ENCODE assay signal across 13 cellular contexts in the genomic region with DNA sequence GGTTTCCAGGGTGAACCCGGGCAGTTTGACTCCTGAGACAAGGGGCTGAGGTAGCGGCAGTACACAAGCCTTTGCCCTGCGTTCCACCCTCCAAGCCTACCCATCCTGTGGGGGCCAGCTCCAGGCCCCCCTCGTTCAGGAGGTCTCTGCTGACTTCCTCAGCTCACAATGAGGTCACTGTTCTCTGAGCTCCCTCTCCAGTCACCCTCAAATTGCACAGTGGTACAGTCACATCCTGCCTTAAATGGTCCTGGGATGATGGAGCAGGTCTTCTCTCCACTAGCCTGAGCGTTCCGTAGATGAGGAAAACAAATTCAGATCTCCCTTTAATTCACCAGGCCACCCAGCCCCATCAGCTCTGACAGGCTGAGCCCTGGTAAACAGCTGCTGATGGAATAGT.
DNase-seq lines count a peak whose midpoint lies in the region; ATAC-seq, FAIRE-seq and TF ChIP-seq lines count a peak whose summit lies in the region.
"Had no signal": no experiment of that assay in that cellular context is flagged by ENCODE, and none has a peak within 500 bp of the region (broad histone marks: within the 10 kb centered on the region; RNA-seq: fewer than 3 reads in every experiment).

No MANE protein-coding gene starts in this region.

- CTCF ChIA-PET in CD4-positive, alpha-beta T cell (lab: Charles Lee): interaction anchor here (0.6 to 2.4 kb wide), 3 partner anchors 13 to 69 kb away, joined by 3 to 6 read pairs (median 4); no protein-coding TSS in a partner anchor

- ATAC-seq in CD4-positive, alpha-beta T cell (ENCODE audit: poor library complexity): peak; percentile 37
- peak; percentile 39 to 44 for ATAC-seq in activated naive CD4-positive, alpha-beta T cell treated with anti-CD3 and anti-CD28 coated beads, Interleukin-2, amount 50 U/mL, for 72 hours
- ATAC-seq in GM18517 (IDR thresholded peaks at IDR 0.05; ENCODE audit: unreplicated experiment): no peak
- ATAC-seq: stimulated activated memory B cell treated with anti-CD40 and anti-IgM and Interleukin-4, amounts not matched to agents 10 μg/mL and 1 μg/mL and 100 μg/mL, for 72 hours had no signal

- no peak for TF ChIP-seq CTCF in CD4-positive, alpha-beta T cell (IDR thresholded peaks at IDR 0.05)
- TF ChIP-seq CTCF in GM20000 (IDR thresholded peaks at IDR 0.05; ENCODE audit: extremely low read depth, missing control alignments): no peak
- no peak for TF ChIP-seq CTCF in osteocyte (IDR thresholded peaks at IDR 0.05)

- no peak overlapping the region for H3K27ac ChIP-seq in CD4-positive, alpha-beta T cell (ENCODE audit: low read depth, low read length)
- H3K27ac ChIP-seq: ovary had no signal

- no peaks in the 10 kb centered on the region for H3K9me3 ChIP-seq in CD4-positive, alpha-beta T cell (ENCODE audit: control insufficient read depth, low read length)
- H3K9me3 ChIP-seq: ovary had no signal

- H3K27me3 ChIP-seq in CD4-positive, alpha-beta T cell (ENCODE audit: control insufficient read depth, insufficient read depth, low read length): no peaks in the 10 kb centered on the region
- H3K27me3 ChIP-seq: ovary had no signal

- FAIRE-seq in HTR-8/SVneo (lab: Jason Lieb, UNC): no peak
- FAIRE-seq: colon had no signal

- H3K27me3 Mint-ChIP-seq in CD4-positive, alpha-beta T cell: no peaks in the 10 kb centered on the region
- no peaks in the 10 kb centered on the region for H3K27me3 Mint-ChIP-seq in osteocyte (ENCODE audit: unreplicated experiment)
- H3K27me3 Mint-ChIP-seq: stimulated activated memory B cell treated with anti-CD40 and anti-IgM and Interleukin-4, amounts not matched to agents 10 μg/mL and 1 μg/mL and 100 μg/mL, for 72 hours had no signal

- H3K36me3 Mint-ChIP-seq in CD4-positive, alpha-beta T cell (ENCODE audit: low read depth): no peaks in the 10 kb centered on the region
- no peaks in the 10 kb centered on the region for H3K36me3 Mint-ChIP-seq in activated naive CD4-positive, alpha-beta T cell treated with anti-CD3 and anti-CD28 coated beads, Interleukin-2, amount 50 U/mL, for 72 hours
- H3K36me3 Mint-ChIP-seq in osteocyte (ENCODE audit: unreplicated experiment): no peaks in the 10 kb centered on the region
- H3K36me3 Mint-ChIP-seq: stimulated activated memory B cell treated with anti-CD40 and anti-IgM and Interleukin-4, amounts not matched to agents 10 μg/mL and 1 μg/mL and 100 μg/mL, for 72 hours had no signal

- peaks cover 77% of the 10 kb centered on the region for H3K4me1 Mint-ChIP-seq in CD4-positive, alpha-beta T cell (ENCODE audit: low read depth)
- H3K4me1 Mint-ChIP-seq in osteocyte (ENCODE audit: unreplicated experiment): peaks cover 12% of the 10 kb centered on the region

- DNase-seq in CD4-positive, alpha-beta T cell: no peak
- DNase-seq in HTR-8/SVneo (ENCODE audit: insufficient read length, low spot score) (peak; percentile 57), lung microvascular endothelial cell (ENCODE audit: low read depth in 2 of 2) (peak; percentile 46 to 92), GM20000 (ENCODE audit: low spot score) (no peak), osteocyte (ENCODE audit: extremely low spot score, unreplicated experiment) (no peak)
- no peak for DNase-seq in activated naive CD4-positive, alpha-beta T cell treated with anti-CD3 and anti-CD28 coated beads, Interleukin-2, amount 50 U/mL, for 72 hours (ENCODE audit: low spot score in 2 of 2)
- no peak for DNase-seq in activated CD4-positive, alpha-beta T cell treated with anti-CD3 and anti-CD28 coated beads for 48 hours
- DNase-seq: NCI-H146, ovary, T-helper 9 cell had no signal

- H3K27ac Mint-ChIP-seq in CD4-positive, alpha-beta T cell: peak overlapping the region; percentile 63
- H3K27ac Mint-ChIP-seq in activated naive CD4-positive, alpha-beta T cell treated with anti-CD3 and anti-CD28 coated beads, Interleukin-2, amount 50 U/mL, for 72 hours: no peak overlapping the region
- no peak overlapping the region for H3K27ac Mint-ChIP-seq in osteocyte (ENCODE audit: unreplicated experiment)
- H3K27ac Mint-ChIP-seq: stimulated activated memory B cell treated with anti-CD40 and anti-IgM and Interleukin-4, amounts not matched to agents 10 μg/mL and 1 μg/mL and 100 μg/mL, for 72 hours had no signal

- H3K9me3 Mint-ChIP-seq in CD4-positive, alpha-beta T cell: no peaks in the 10 kb centered on the region
- no peaks in the 10 kb centered on the region for H3K9me3 Mint-ChIP-seq in activated naive CD4-positive, alpha-beta T cell treated with anti-CD3 and anti-CD28 coated beads, Interleukin-2, amount 50 U/mL, for 72 hours
- no peaks in the 10 kb centered on the region for H3K9me3 Mint-ChIP-seq in osteocyte (ENCODE audit: unreplicated experiment)

- POLR2A ChIA-PET in CD4-positive, alpha-beta T cell (lab: Charles Lee): interaction anchor here (0.8 to 3.4 kb wide), 5 partner anchors 9 to 143 kb away, joined by 3 to 13 read pairs (median 4); no protein-coding TSS in a partner anchor

- intact Hi-C loops in CD4-positive, alpha-beta T cell (cut with DNase I, micrococcal nuclease): no loop called here

- H3K4me3 Mint-ChIP-seq in CD4-positive, alpha-beta T cell: peak overlapping the region; percentile 42
- H3K4me3 Mint-ChIP-seq in osteocyte (ENCODE audit: unreplicated experiment): no peak overlapping the region
- H3K4me3 Mint-ChIP-seq: stimulated activated memory B cell treated with anti-CD40 and anti-IgM and Interleukin-4, amounts not matched to agents 10 μg/mL and 1 μg/mL and 100 μg/mL, for 72 hours had no signal

Comparison
In these comparisons a context has a peak if more than half of its experiments do, and no peak if none do; other contexts are left out.
1. DNase-seq: peak in HTR-8/SVneo (single experiment) and lung microvascular endothelial cell (2 of 2); none in CD4-positive, alpha-beta T cell (0 of 10), activated naive CD4-positive, alpha-beta T cell treated with anti-CD3 and anti-CD28 coated beads, Interleukin-2, amount 50 U/mL, for 72 hours (0 of 2), GM20000 (single experiment), osteocyte (single experiment) and activated CD4-positive, alpha-beta T cell treated with anti-CD3 and anti-CD28 coated beads for 48 hours (single experiment).